Comparison of ENCODE assay signal across 8 cellular contexts in the genomic region with DNA sequence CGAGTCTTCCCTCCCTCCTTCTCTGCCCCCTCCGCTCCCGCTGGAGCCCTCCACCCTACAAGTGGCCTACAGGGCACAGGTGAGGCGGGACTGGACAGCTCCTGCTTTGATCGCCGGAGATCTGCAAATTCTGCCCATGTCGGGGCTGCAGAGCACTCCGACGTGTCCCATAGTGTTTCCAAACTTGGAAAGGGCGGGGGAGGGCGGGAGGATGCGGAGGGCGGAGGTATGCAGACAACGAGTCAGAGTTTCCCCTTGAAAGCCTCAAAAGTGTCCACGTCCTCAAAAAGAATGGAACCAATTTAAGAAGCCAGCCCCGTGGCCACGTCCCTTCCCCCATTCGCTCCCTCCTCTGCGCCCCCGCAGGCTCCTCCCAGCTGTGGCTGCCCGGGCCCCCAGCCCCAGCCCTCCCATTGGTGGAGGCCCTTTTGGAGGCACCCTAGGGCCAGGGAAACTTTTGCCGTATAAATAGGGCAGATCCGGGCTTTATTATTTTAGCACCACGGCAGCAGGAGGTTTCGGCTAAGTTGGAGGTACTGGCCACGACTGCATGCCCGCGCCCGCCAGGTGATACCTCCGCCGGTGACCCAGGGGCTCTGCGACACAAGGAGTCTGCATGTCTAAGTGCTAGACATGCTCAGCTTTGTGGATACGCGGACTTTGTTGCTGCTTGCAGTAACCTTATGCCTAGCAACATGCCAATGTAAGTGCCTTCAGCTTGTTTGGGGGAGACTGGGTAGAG. TPM values are rescaled to one million over a fixed set of nuclear protein-coding genes. Genes with fewer than 3 reads are reported as not detected.
DNase-seq lines count a peak whose midpoint lies in the region; ATAC-seq and TF ChIP-seq lines count a peak whose summit lies in the region.

Gene COL1A2 (plus strand): TSS at position 497 of the 742 bp plus-strand sequence. CDS start 137 bp downstream, at position 634.

- H3K4me2 ChIP-seq in mesendoderm (ENCODE audit: low read length): peak within 1 kb of the TSS; percentile 87

- H4K8ac ChIP-seq in mesendoderm (ENCODE audit: low read depth, low read length): no peak within 1 kb of the TSS

- peak within 1 kb of the TSS; percentile 75 for H2BK5ac ChIP-seq in mesendoderm (ENCODE audit: low read length)

- H3K9me3 Mint-ChIP-seq in endodermal cell (no peaks in the 10 kb centered on the region), type B pancreatic cell (no peaks in the 10 kb centered on the region)

- peaks cover 10% of the 10 kb centered on the region for H3K4me1 ChIP-seq in endodermal cell (ENCODE audit: control insufficient read depth, insufficient read depth, low read length)
- peaks cover 7% of the 10 kb centered on the region for H3K4me1 ChIP-seq in mesendoderm (ENCODE audit: control insufficient read depth, low read depth, low read length)

- H3K4me1 Mint-ChIP-seq in endodermal cell (peaks cover 27% of the 10 kb centered on the region), type B pancreatic cell (ENCODE audit: unreplicated experiment) (peaks cover 27% of the 10 kb centered on the region)

- WGBS in endodermal cell (ENCODE audit: insufficient coverage in 1 of 2, insufficient read length in 1 of 2), 2 experiments: 13 to 14% methylated on average over 26 to 34 of the region's 34 CpGs
- WGBS in mesendoderm (ENCODE audit: extremely low coverage, insufficient coverage, low lambda C conversion rate): no CpG with 5 or more reads among the region's 34 CpGs

- no peaks in the 10 kb centered on the region for H3K79me2 ChIP-seq in mesendoderm (ENCODE audit: control insufficient read depth, insufficient read depth, low read length)

- H3K27me3 Mint-ChIP-seq in endodermal cell (ENCODE audit: insufficient read depth) (peaks cover 16% of the 10 kb centered on the region), type B pancreatic cell (peaks cover 18% of the 10 kb centered on the region)

- peak within 1 kb of the TSS; percentile 75 for H2BK120ac ChIP-seq in mesendoderm (ENCODE audit: low read depth, low read length)

- no peak within 1 kb of the TSS for H3K23ac ChIP-seq in mesendoderm (ENCODE audit: low read length)

- peak within 1 kb of the TSS; percentile 93 for H3K56ac ChIP-seq in mesendoderm (ENCODE audit: low read length)

- no peak within 1 kb of the TSS for H4K5ac ChIP-seq in mesendoderm (ENCODE audit: low read length)

- H3K79me1 ChIP-seq in mesendoderm (ENCODE audit: low read length): peaks cover 2% of the 10 kb centered on the region

- H3K27ac Mint-ChIP-seq in endodermal cell: peak within 1 kb of the TSS; percentile 91
- H3K27ac Mint-ChIP-seq in type B pancreatic cell: peak within 1 kb of the TSS; percentile 80

- H2AK5ac ChIP-seq in mesendoderm (ENCODE audit: low read length): no peak within 1 kb of the TSS

- POLR2A ChIA-PET in RWPE1 (lab: Yijun Ruan, JAX; ENCODE audit: low non-redundant PET): no interaction called here

- H3K9me3 ChIP-seq in endodermal cell (ENCODE audit: control insufficient read depth, low read length): no peaks in the 10 kb centered on the region

- no peak for ATAC-seq in GM18868 (IDR thresholded peaks at IDR 0.05; ENCODE audit: unreplicated experiment)

- H3K4me3 ChIP-seq in endodermal cell (ENCODE audit: low read length) (peak within 1 kb of the TSS; percentile 72), mesendoderm (ENCODE audit: low read length) (peak within 1 kb of the TSS; percentile 83)

- H3K4me3 Mint-ChIP-seq in endodermal cell (peak within 1 kb of the TSS; percentile 67), type B pancreatic cell (peak within 1 kb of the TSS; percentile 94)

- CTCF ChIA-PET in RWPE1 (lab: Yijun Ruan, JAX): interaction anchor here (0.6 to 2.9 kb wide), 11 partner anchors 8 to 1082 kb away, joined by 3 to 80 read pairs (median 5); no protein-coding TSS in a partner anchor

- H3K27me3 ChIP-seq in endodermal cell (ENCODE audit: control insufficient read depth, insufficient read depth, low read length, poor library complexity, severe bottlenecking) (peaks cover 12% of the 10 kb centered on the region), mesendoderm (ENCODE audit: insufficient read depth, low read length, poor library complexity) (no peaks in the 10 kb centered on the region)

- H3K36me3 Mint-ChIP-seq in endodermal cell (ENCODE audit: low read depth) (no peaks in the 10 kb centered on the region), type B pancreatic cell (peaks cover 9% of the 10 kb centered on the region)

- no peaks in the 10 kb centered on the region for H3K36me3 ChIP-seq in endodermal cell (ENCODE audit: control insufficient read depth, insufficient read depth, low read length)
- no peaks in the 10 kb centered on the region for H3K36me3 ChIP-seq in mesendoderm (ENCODE audit: control insufficient read depth, insufficient read depth, low read length)

- no peak within 1 kb of the TSS for H3K27ac ChIP-seq in RWPE1
- peak within 1 kb of the TSS; percentile 67 for H3K27ac ChIP-seq in endodermal cell (ENCODE audit: low read depth, low read length)
- H3K27ac ChIP-seq in mesendoderm (ENCODE audit: low read depth, low read length): peak within 1 kb of the TSS; percentile 32

- peak within 1 kb of the TSS; percentile 69 for H3K18ac ChIP-seq in mesendoderm (ENCODE audit: low read length)

- peak within 1 kb of the TSS; percentile 84 for H3K4ac ChIP-seq in mesendoderm (ENCODE audit: low read depth, low read length)

- peak; percentile 27 for DNase-seq in GM13977 (ENCODE audit: low spot score)
- DNase-seq in RWPE1 (ENCODE audit: low spot score): peak; percentile 25
- peak; percentile 90 for DNase-seq in endodermal cell
- peak; percentile 90 for DNase-seq in mesendoderm
- DNase-seq in type B pancreatic cell (ENCODE audit: extremely low spot score, unreplicated experiment): peak; percentile 81
- no peak for DNase-seq in KBM-7
- DNase-seq in NAMALWA (ENCODE audit: low spot score): no peak

- TF ChIP-seq CTCF in GM13977 (IDR thresholded peaks at IDR 0.05; ENCODE audit: extremely low read depth, insufficient read depth, missing control alignments): no peak
- no peak for TF ChIP-seq CTCF in RWPE1 (conservative IDR thresholded peaks at IDR 0.05; ENCODE audit: low read depth)
- no peak for TF ChIP-seq CTCF in endodermal cell (conservative IDR thresholded peaks at IDR 0.05)
- no peak for TF ChIP-seq CTCF in type B pancreatic cell (conservative IDR thresholded peaks at IDR 0.05)

- peak within 1 kb of the TSS; percentile 42 for H2BK15ac ChIP-seq in mesendoderm (replicated peaks; ENCODE audit: low read depth)

- no peak within 1 kb of the TSS for H3K9ac ChIP-seq in endodermal cell (ENCODE audit: extremely low read depth, low read length, poor library complexity, severe bottlenecking)
- H3K9ac ChIP-seq in mesendoderm (ENCODE audit: low read length): peak within 1 kb of the TSS; percentile 89

- in situ Hi-C loops in GM13977 (cut with MboI; ENCODE audit: low pct_unique_long_range_greater_than_20kb, low sequenced_read_pairs, unreplicated experiment): loop anchor here (25.0 kb wide), 1 partner anchor 507 kb away; the partner anchor contains the start of gene TFPI2
- in situ Hi-C loops in KBM-7 (cut with MboI; ENCODE audit: low pct_unique_long_range_greater_than_20kb, low sequenced_read_pairs): no loop called here

RNA-seq across cellular contexts. Expression of gene COL1A2, which starts in this region (rescaled TPM):
- 10 to 100 TPM; 42.2 to 99.7 TPM for total RNA-seq in endodermal cell
- polyA plus RNA-seq in endodermal cell (2013, experiment 1 of 2): 251 TPM
- 245 TPM for polyA plus RNA-seq in endodermal cell (2013, experiment 2 of 2)
- 83.1 TPM for polyA plus RNA-seq in mesendoderm (2013, experiment 1 of 2)
- 83.6 TPM for polyA plus RNA-seq in mesendoderm (2013, experiment 2 of 2)
- 23.0 and 692 TPM in 2 replicates for total RNA-seq in type B pancreatic cell (ENCODE audit: low replicate concordance)

Comparison
In these comparisons a context has a peak if more than half of its experiments do, and no peak if none do; other contexts are left out.
1. DNase-seq: peak in GM13977 (single experiment), RWPE1 (single experiment), endodermal cell (single experiment), mesendoderm (single experiment) and type B pancreatic cell (single experiment); none in KBM-7 (single experiment) and NAMALWA (single experiment).